In the genomic region with DNA sequence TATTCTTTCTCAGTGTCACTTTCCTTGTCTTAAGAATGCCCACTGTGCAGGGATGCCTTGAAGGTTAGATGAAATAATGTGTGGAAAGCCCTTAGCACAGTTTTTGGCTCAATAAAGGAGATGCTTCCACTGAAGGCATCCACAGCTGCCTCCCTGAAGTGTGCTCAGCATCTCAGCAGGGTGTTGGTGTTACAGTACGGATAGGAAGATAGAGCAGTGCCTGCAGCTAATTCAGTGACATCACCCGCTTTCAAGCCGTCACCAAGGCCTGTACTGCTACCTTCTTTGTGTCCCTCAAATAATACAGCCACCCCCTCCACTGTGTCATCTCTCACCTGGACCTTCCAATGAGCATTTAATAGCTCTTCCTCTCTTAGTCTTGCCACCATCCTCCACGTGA, we compare ENCODE assay signal across 28 cellular contexts.
"Had no signal": no experiment of that assay in that cellular context is flagged by ENCODE, and none has a peak within 500 bp of the region (broad histone marks: within the 10 kb centered on the region; RNA-seq: fewer than 3 reads in every experiment).

No MANE protein-coding gene starts in this region.

- H3K4me3 ChIP-seq: ascending aorta, esophagus muscularis mucosa, heart left ventricle, sigmoid colon, stomach, suprapubic skin, tibial nerve had no signal

- H3K36me3 Mint-ChIP-seq: activated naive CD4-positive, alpha-beta T cell treated with anti-CD3 and anti-CD28 coated beads, Interleukin-2, amount 10 ng/mL, durations not matched to agents 7 days and 5 days; activated naive CD8-positive, alpha-beta T cell treated with anti-CD3 and anti-CD28 coated beads, Interleukin-2, amount 10 ng/mL, durations not matched to agents 7 days and 5 days; immature natural killer cell; stimulated activated naive B cell treated with anti-CD40 and anti-IgM and Interleukin-4, amounts not matched to agents 10 μg/mL and 1 μg/mL and 100 μg/mL, for 72 hours had no signal

- ATAC-seq: activated CD4-positive, alpha-beta T cell treated with anti-CD3 and anti-CD28 coated beads for 36 hours; foreskin keratinocyte; heart left ventricle; left colon; stimulated activated naive B cell treated with anti-CD40 and anti-IgM and Interleukin-4, amounts not matched to agents 10 μg/mL and 1 μg/mL and 100 μg/mL, for 72 hours had no signal

- H3K27ac Mint-ChIP-seq: activated B cell treated with CpG ODN at 0.5 μM for 24 hours; activated CD4-positive, alpha-beta T cell treated with anti-CD3 and anti-CD28 coated beads for 36 hours; activated naive CD4-positive, alpha-beta T cell treated with anti-CD3 and anti-CD28 coated beads, Interleukin-2, amount 10 ng/mL, durations not matched to agents 7 days and 5 days; activated naive CD8-positive, alpha-beta T cell treated with anti-CD3 and anti-CD28 coated beads, Interleukin-2, amount 10 ng/mL, durations not matched to agents 7 days and 5 days; immature natural killer cell; progenitor cell of endocrine pancreas; stimulated activated naive B cell treated with anti-CD40 and anti-IgM and Interleukin-4, amounts not matched to agents 10 μg/mL and 1 μg/mL and 100 μg/mL, for 72 hours; T-helper 2 cell treated with Interferon-gamma antibody and Interleukin-4, amounts not matched to agents 5 μg/mL and 100 μg/mL, for 36 hours had no signal

- H3K9me3 ChIP-seq: ascending aorta, esophagus muscularis mucosa, heart left ventricle, neutrophil, sigmoid colon, stomach, suprapubic skin, tibial nerve had no signal

- H3K4me3 Mint-ChIP-seq: activated B cell treated with CpG ODN at 0.5 μM for 24 hours; activated CD4-positive, alpha-beta T cell treated with anti-CD3 and anti-CD28 coated beads for 36 hours; activated naive CD4-positive, alpha-beta T cell treated with anti-CD3 and anti-CD28 coated beads, Interleukin-2, amount 10 ng/mL, durations not matched to agents 7 days and 5 days; activated naive CD8-positive, alpha-beta T cell treated with anti-CD3 and anti-CD28 coated beads, Interleukin-2, amount 10 ng/mL, durations not matched to agents 7 days and 5 days; immature natural killer cell; stimulated activated naive B cell treated with anti-CD40 and anti-IgM and Interleukin-4, amounts not matched to agents 10 μg/mL and 1 μg/mL and 100 μg/mL, for 72 hours; T-helper 2 cell treated with Interferon-gamma antibody and Interleukin-4, amounts not matched to agents 5 μg/mL and 100 μg/mL, for 36 hours had no signal

- DNase-seq: activated B cell treated with CpG ODN at 0.5 μM for 24 hours; activated CD4-positive, alpha-beta T cell treated with anti-CD3 and anti-CD28 coated beads for 36 hours; activated CD8-positive, alpha-beta memory T cell treated with anti-CD3 and anti-CD28 coated beads for 24 hours; activated gamma-delta T cell; activated naive CD4-positive, alpha-beta T cell treated with anti-CD3 and anti-CD28 coated beads, Interleukin-2, amount 10 ng/mL, durations not matched to agents 7 days and 5 days; activated naive CD8-positive, alpha-beta T cell treated with anti-CD3 and anti-CD28 coated beads, Interleukin-2, amount 10 ng/mL, durations not matched to agents 7 days and 5 days; brain microvascular endothelial cell; foreskin keratinocyte; heart left ventricle; immature natural killer cell; kidney; left colon; mammary epithelial cell; sigmoid colon; small intestine; stimulated activated CD4-positive, alpha-beta T cell treated with anti-CD3 and anti-CD28 coated beads, Interleukin-1b, Interleukin-23, amount 100 ng/mL, for 48 hours; stimulated activated CD4-positive, alpha-beta T cell treated with anti-CD3 and anti-CD28 coated beads, Interleukin-4, amount 100 ng/mL, for 4 hours; stimulated activated CD8-positive, alpha-beta memory T cell treated with anti-CD3 and anti-CD28 coated beads, Interleukin-4, amount 100 ng/mL, for 48 hours; stimulated activated naive B cell treated with anti-CD40 and anti-IgM and Interleukin-4, amounts not matched to agents 10 μg/mL and 1 μg/mL and 100 μg/mL, for 72 hours; stomach had no signal

- H3K9me3 Mint-ChIP-seq: activated B cell treated with CpG ODN at 0.5 μM for 24 hours; activated naive CD4-positive, alpha-beta T cell treated with anti-CD3 and anti-CD28 coated beads, Interleukin-2, amount 10 ng/mL, durations not matched to agents 7 days and 5 days; activated naive CD8-positive, alpha-beta T cell treated with anti-CD3 and anti-CD28 coated beads, Interleukin-2, amount 10 ng/mL, durations not matched to agents 7 days and 5 days; immature natural killer cell; nephron; stimulated activated naive B cell treated with anti-CD40 and anti-IgM and Interleukin-4, amounts not matched to agents 10 μg/mL and 1 μg/mL and 100 μg/mL, for 72 hours; T-helper 2 cell treated with Interferon-gamma antibody and Interleukin-4, amounts not matched to agents 5 μg/mL and 100 μg/mL, for 36 hours had no signal

- H3K27ac ChIP-seq: brain microvascular endothelial cell, foreskin keratinocyte, neutrophil, sigmoid colon had no signal
